Comparison of ENCODE assay signal across 28 cellular contexts in the genomic region with DNA sequence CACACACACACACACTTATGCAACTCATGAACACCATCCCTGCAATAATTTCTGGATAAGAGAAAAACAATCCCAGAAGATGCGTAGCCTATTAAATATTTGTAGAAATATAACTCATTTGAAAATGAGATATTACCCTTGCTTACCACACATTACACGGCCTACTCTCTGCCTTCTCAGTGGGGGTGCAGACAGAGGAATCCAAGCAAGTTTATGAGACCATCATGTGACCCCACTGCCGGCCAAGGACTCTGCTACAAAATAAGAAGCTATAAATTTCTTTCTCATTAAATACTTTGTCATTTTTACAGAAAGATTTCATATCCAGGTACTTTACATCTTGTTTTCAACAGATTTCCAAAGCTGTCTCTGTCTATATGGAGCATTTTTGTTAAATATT.
"Had no signal": no experiment of that assay in that cellular context is flagged by ENCODE, and none has a peak within 500 bp of the region (broad histone marks: within the 10 kb centered on the region; RNA-seq: fewer than 3 reads in every experiment).

No MANE protein-coding gene starts in this region.

- H3K4me3 Mint-ChIP-seq: activated CD4-positive, alpha-beta memory T cell treated with anti-CD3 and anti-CD28 coated beads, Interleukin-2, amount 10 ng/mL, durations not matched to agents 7 days and 5 days; activated CD4-positive, alpha-beta T cell treated with anti-CD3 and anti-CD28 coated beads, Interleukin-2, amount 10 ng/mL, durations not matched to agents 7 days and 5 days; activated naive CD4-positive, alpha-beta T cell treated with anti-CD3 and anti-CD28 coated beads for 36 hours; activated naive CD8-positive, alpha-beta T cell; activated T-helper 17 cell treated with anti-CD3 and anti-CD28 coated beads, Interleukin-2, amount 50 U/mL, for 72 hours; T-cell had no signal

- H3K27me3 ChIP-seq: brain microvascular endothelial cell, cardiac muscle cell had no signal

- H3K36me3 Mint-ChIP-seq: activated naive CD8-positive, alpha-beta T cell; T-cell had no signal

- H3K27me3 Mint-ChIP-seq: activated CD4-positive, alpha-beta memory T cell treated with anti-CD3 and anti-CD28 coated beads, Interleukin-2, amount 10 ng/mL, durations not matched to agents 7 days and 5 days; activated CD4-positive, alpha-beta T cell treated with anti-CD3 and anti-CD28 coated beads, Interleukin-2, amount 10 ng/mL, durations not matched to agents 7 days and 5 days; activated naive CD8-positive, alpha-beta T cell; activated T-helper 17 cell treated with anti-CD3 and anti-CD28 coated beads, Interleukin-2, amount 50 U/mL, for 72 hours; T-cell had no signal

- ATAC-seq: activated T-helper 17 cell treated with anti-CD3 and anti-CD28 coated beads, Interleukin-2, amount 50 U/mL, for 72 hours; PC-3; T-cell had no signal

- H3K36me3 ChIP-seq: brain microvascular endothelial cell, cardiac muscle cell had no signal

- H3K4me1 Mint-ChIP-seq: activated CD4-positive, alpha-beta memory T cell treated with anti-CD3 and anti-CD28 coated beads, Interleukin-2, amount 10 ng/mL, durations not matched to agents 7 days and 5 days; activated CD4-positive, alpha-beta T cell treated with anti-CD3 and anti-CD28 coated beads, Interleukin-2, amount 10 ng/mL, durations not matched to agents 7 days and 5 days; activated T-helper 17 cell treated with anti-CD3 and anti-CD28 coated beads, Interleukin-2, amount 50 U/mL, for 72 hours; T-cell had no signal

- H3K27ac Mint-ChIP-seq: activated CD4-positive, alpha-beta memory T cell treated with anti-CD3 and anti-CD28 coated beads, Interleukin-2, amount 10 ng/mL, durations not matched to agents 7 days and 5 days; activated CD4-positive, alpha-beta T cell treated with anti-CD3 and anti-CD28 coated beads, Interleukin-2, amount 10 ng/mL, durations not matched to agents 7 days and 5 days; activated naive CD4-positive, alpha-beta T cell treated with anti-CD3 and anti-CD28 coated beads for 36 hours; activated naive CD8-positive, alpha-beta T cell; activated T-helper 17 cell treated with anti-CD3 and anti-CD28 coated beads, Interleukin-2, amount 50 U/mL, for 72 hours; T-cell had no signal

- H3K27ac ChIP-seq: brain microvascular endothelial cell, cardiac muscle cell, VCaP had no signal

- DNase-seq: activated CD4-positive, alpha-beta memory T cell treated with anti-CD3 and anti-CD28 coated beads, Interleukin-2, amount 10 ng/mL, durations not matched to agents 7 days and 5 days; activated CD4-positive, alpha-beta T cell treated with anti-CD3 and anti-CD28 coated beads, Interleukin-2, amount 10 ng/mL, durations not matched to agents 7 days and 5 days; activated CD4-positive, CD25-positive, alpha-beta regulatory T cell; activated gamma-delta T cell; activated naive CD4-positive, alpha-beta T cell treated with anti-CD3 and anti-CD28 coated beads for 36 hours; activated T-cell treated with anti-CD3 and anti-CD28 coated beads for 4 hours; activated T-cell treated with anti-CD3 and anti-CD28 coated beads, Interleukin-2, amount 50 U/mL, for 48 hours; amygdala; brain microvascular endothelial cell; Kasumi-1; KBM-7; NCI-H1048; NCI-H146; NCI-H1930; NCI-H2171; NCI-H2227 treated with DMSO at 0.1 percent for 48 hours; NCI-H446 treated with DMSO at 0.1 percent for 48 hours; NCI-H524 treated with DMSO at 0.1 percent for 48 hours; NCI-H774; PC-3; SHP77 treated with DMSO at 0.1 percent for 48 hours; T-cell; T-helper 2 cell; T1000 had no signal

- H3K4me3 ChIP-seq: cardiac muscle cell had no signal
